Comparison of ENCODE assay signal across 15 cellular contexts in the genomic region with DNA sequence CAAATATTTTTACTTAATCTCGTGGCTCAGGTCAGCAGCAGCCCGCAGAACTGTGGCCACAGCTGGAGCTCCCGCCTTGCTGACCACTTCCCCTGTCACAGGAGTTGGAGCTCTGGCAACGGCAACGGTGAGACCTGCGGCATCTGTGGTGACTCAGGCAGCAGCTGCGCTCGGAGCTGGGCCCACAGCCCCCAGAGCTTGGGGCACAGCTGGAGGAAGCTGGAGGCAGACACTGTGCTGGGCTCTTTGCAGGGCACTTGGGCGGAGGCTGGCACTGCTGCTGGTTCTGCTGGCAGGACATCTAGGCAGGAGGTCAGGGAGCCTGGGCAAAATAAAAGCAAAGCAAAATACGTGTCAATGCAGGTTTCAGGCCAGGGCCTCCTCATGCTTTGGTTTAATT. TPM values are rescaled to one million over a fixed set of nuclear protein-coding genes. Genes with fewer than 3 reads are reported as not detected.
DNase-seq lines count a peak whose midpoint lies in the region; TF ChIP-seq lines count a peak whose summit lies in the region.
"Had no signal": no experiment of that assay in that cellular context is flagged by ENCODE, and none has a peak within 500 bp of the region (broad histone marks: within the 10 kb centered on the region; RNA-seq: fewer than 3 reads in every experiment).

A gene with protein sequence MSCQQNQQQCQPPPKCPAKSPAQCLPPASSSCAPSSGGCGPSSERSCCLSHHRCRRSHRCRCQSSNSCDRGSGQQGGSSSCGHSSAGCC (minus strand): TSS at position 301 of the 400 bp plus-strand sequence. CDS start 0 bp downstream, at position 301.

- WGBS in mammary epithelial cell (ENCODE audit: low coverage, missing lambda C conversion rate): 71% methylated on average over 10 of the region's 10 CpGs

- H3K4me2 ChIP-seq in neural progenitor cell (no peak within 1 kb of the TSS), mammary epithelial cell (ENCODE audit: insufficient read depth, low read depth, low read length) (no peak within 1 kb of the TSS)

- H3K4me1 Mint-ChIP-seq in neural progenitor cell (no peaks in the 10 kb centered on the region), osteocyte (ENCODE audit: unreplicated experiment) (no peaks in the 10 kb centered on the region)
- H3K4me1 Mint-ChIP-seq: brain had no signal

- dilution Hi-C loops in mammary epithelial cell (cut with HindIII; ENCODE audit: low sequenced_read_pairs): no loop called here

- H3K27ac ChIP-seq in HUES6 (ENCODE audit: low read depth, low read length) (no peak within 1 kb of the TSS), neural progenitor cell (no peak within 1 kb of the TSS), mammary epithelial cell (ENCODE audit: insufficient read depth, low read depth, low read length) (no peak within 1 kb of the TSS)
- H3K27ac ChIP-seq: foreskin keratinocyte had no signal

- peak within 1 kb of the TSS; percentile 17; the same call in 1 of the 2 replicates for H3K9ac ChIP-seq in ES-I3 (ENCODE audit: low read depth, low read length)
- no peak within 1 kb of the TSS for H3K9ac ChIP-seq in HUES6 (ENCODE audit: low read length)
- H3K9ac ChIP-seq in neural progenitor cell: no peak within 1 kb of the TSS
- no peak within 1 kb of the TSS for H3K9ac ChIP-seq in mammary epithelial cell (ENCODE audit: insufficient read depth, low read length)

- H3K4me3 Mint-ChIP-seq in neural progenitor cell (peak within 1 kb of the TSS; percentile 28), osteocyte (ENCODE audit: unreplicated experiment) (no peak within 1 kb of the TSS)
- H3K4me3 Mint-ChIP-seq: brain had no signal

- in situ Hi-C loops in mammary epithelial cell (cut with MboI; ENCODE audit: low sequenced_read_pairs in 2 of 2): no loop called here

- H2AFZ ChIP-seq in neural progenitor cell (replicated peaks): no peak within 1 kb of the TSS
- H2AFZ ChIP-seq in mammary epithelial cell (ENCODE audit: low read depth, low read length): no peak within 1 kb of the TSS

- H3K79me2 ChIP-seq in neural progenitor cell (ENCODE audit: low read depth): no peaks in the 10 kb centered on the region
- H3K79me2 ChIP-seq in mammary epithelial cell (ENCODE audit: insufficient read depth, low read length): no peaks in the 10 kb centered on the region

- no peaks in the 10 kb centered on the region for H3K36me3 Mint-ChIP-seq in neural progenitor cell
- no peaks in the 10 kb centered on the region for H3K36me3 Mint-ChIP-seq in osteocyte (ENCODE audit: unreplicated experiment)
- H3K36me3 Mint-ChIP-seq: brain had no signal

- no peaks in the 10 kb centered on the region for H3F3A ChIP-seq in neural progenitor cell (ENCODE audit: low read depth)

- H3K36me3 ChIP-seq in ES-I3 (ENCODE audit: insufficient read depth, low read length) (no peaks in the 10 kb centered on the region), HUES6 (ENCODE audit: control insufficient read depth, insufficient read depth, low read length) (no peaks in the 10 kb centered on the region), neural progenitor cell (no peaks in the 10 kb centered on the region), mammary epithelial cell (ENCODE audit: insufficient read depth, low read length) (no peaks in the 10 kb centered on the region)

- H3K27ac Mint-ChIP-seq in neural progenitor cell (no peak within 1 kb of the TSS), osteocyte (ENCODE audit: unreplicated experiment) (no peak within 1 kb of the TSS)
- H3K27ac Mint-ChIP-seq: brain had no signal

- H3K9me3 Mint-ChIP-seq in neural progenitor cell (peaks cover 51% of the 10 kb centered on the region), osteocyte (ENCODE audit: unreplicated experiment) (peaks cover 58% of the 10 kb centered on the region)

- DNase-seq in RPMI8226: peak; percentile 27
- no peak for DNase-seq in neural progenitor cell (ENCODE audit: low spot score)
- DNase-seq in mammary epithelial cell: no peak
- no peak for DNase-seq in osteocyte (ENCODE audit: extremely low spot score, unreplicated experiment)
- DNase-seq in activated gamma-delta T cell (lab: John Stamatoyannopoulos, UW): no peak
- DNase-seq in islet precursor cell: no peak
- DNase-seq: activated CD4-positive, alpha-beta T cell treated with anti-CD3 and anti-CD28 coated beads for 1 hour; effector CD4-positive, alpha-beta T cell; foreskin keratinocyte; NCI-H1417 treated with DMSO at 0.1 percent for 48 hours; retina had no signal

- peaks cover 6% of the 10 kb centered on the region for H3K27me3 Mint-ChIP-seq in neural progenitor cell (ENCODE audit: insufficient read depth, low read depth)
- no peaks in the 10 kb centered on the region for H3K27me3 Mint-ChIP-seq in osteocyte (ENCODE audit: unreplicated experiment)
- H3K27me3 Mint-ChIP-seq: brain had no signal

- H4K20me1 ChIP-seq in neural progenitor cell (ENCODE audit: low read depth) (no peaks in the 10 kb centered on the region), mammary epithelial cell (ENCODE audit: insufficient read depth, low read length) (no peaks in the 10 kb centered on the region)

- no peak for TF ChIP-seq CTCF in neural progenitor cell (IDR thresholded peaks at IDR 0.05)
- TF ChIP-seq CTCF in mammary epithelial cell (conservative IDR thresholded peaks at IDR 0.05 in 1 of 2, IDR thresholded peaks at IDR 0.05 in 1 of 2; ENCODE audit: extremely low read depth in 1 of 2, insufficient read depth in 1 of 2, low read depth in 1 of 2, low read length in 2 of 2): no peak
- no peak for TF ChIP-seq CTCF in osteocyte (IDR thresholded peaks at IDR 0.05)

- H3K27me3 ChIP-seq in HUES6 (ENCODE audit: control insufficient read depth, insufficient read depth, low read length) (peaks cover 24% of the 10 kb centered on the region), neural progenitor cell (no peaks in the 10 kb centered on the region), mammary epithelial cell (ENCODE audit: insufficient read depth, low read length) (no peaks in the 10 kb centered on the region)
- H3K27me3 ChIP-seq: foreskin keratinocyte had no signal

- H3K9me3 ChIP-seq in ES-I3 (ENCODE audit: control insufficient read depth, insufficient read depth, low read length): peaks cover 7% of the 10 kb centered on the region
- H3K9me3 ChIP-seq in HUES6 (ENCODE audit: control insufficient read depth, insufficient read depth, low read depth, low read length): peaks cover 62% of the 10 kb centered on the region
- peaks cover 14% of the 10 kb centered on the region for H3K9me3 ChIP-seq in neural progenitor cell (ENCODE audit: low read depth)
- peaks cover 16% of the 10 kb centered on the region for H3K9me3 ChIP-seq in mammary epithelial cell (replicated peaks; ENCODE audit: insufficient read depth, low read length)

- no TSS peak for BruUV-seq in mammary epithelial cell (replicated peaks; lab: Mats Ljungman, UMichigan)

- H3K4me1 ChIP-seq in ES-I3 (ENCODE audit: insufficient read depth, low read length) (peaks cover 5% of the 10 kb centered on the region; the same call in 1 of the 2 replicates), HUES6 (ENCODE audit: control insufficient read depth, insufficient read depth, low read length) (no peaks in the 10 kb centered on the region; the same call in 1 of the 2 replicates), neural progenitor cell (no peaks in the 10 kb centered on the region), mammary epithelial cell (ENCODE audit: insufficient read depth, low read length) (no peaks in the 10 kb centered on the region)
- H3K4me1 ChIP-seq: foreskin keratinocyte had no signal

- CTCF ChIA-PET in mammary epithelial cell (lab: Charles Lee; ENCODE audit: low non-redundant PET): no interaction called here

- H3K4me3 ChIP-seq in HUES6 (ENCODE audit: low read depth, low read length) (0 out of 2 replicates have a peak within 1 kb of the TSS, but pooled peaks have one; percentile 9), neural progenitor cell (no peak within 1 kb of the TSS), mammary epithelial cell (replicated peaks in 1 of 3; ENCODE audit: insufficient read depth in 1 of 3, low read depth in 2 of 3, low read length in 3 of 3) (no peak within 1 kb of the TSS)

- intact Hi-C loops in mammary epithelial cell (cut with micrococcal nuclease): no loop called here

RNA-seq across cellular contexts. Expression of the gene that starts here (rescaled TPM):
- total RNA-seq in neural progenitor cell (ENCODE audit: low replicate concordance) (not detected in 2 replicates), mammary epithelial cell (not detected), osteocyte (not detected in 2 replicates)
- polyA plus RNA-seq in mammary epithelial cell: not detected
- not detected for polyA minus RNA-seq in mammary epithelial cell
- total RNA-seq: foreskin keratinocyte, mononuclear cell had no signal
- polyA plus RNA-seq: foreskin keratinocyte had no signal
